ENCODE assay signal across 21 cellular contexts in the genomic region with DNA sequence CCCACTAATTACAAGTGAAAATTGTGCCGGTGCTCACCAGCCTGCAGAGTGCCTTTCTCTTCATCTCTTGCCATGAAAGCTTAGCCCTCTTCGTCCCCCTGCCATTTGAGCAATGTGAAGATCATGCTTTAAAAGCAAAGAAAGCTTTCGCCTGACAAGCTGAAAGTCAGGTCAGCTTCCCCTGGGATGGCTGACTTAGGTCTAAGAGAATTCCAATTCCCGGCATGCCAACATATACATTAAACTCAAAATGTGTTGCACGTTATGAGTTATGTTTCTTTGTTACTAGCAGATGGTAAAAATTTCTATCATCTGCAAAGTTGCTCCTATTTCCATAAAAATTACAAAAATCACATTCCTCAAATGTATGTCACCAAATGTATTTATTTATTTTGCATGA.
"Had no signal": no experiment of that assay in that cellular context is flagged by ENCODE, and none has a peak within 500 bp of the region (broad histone marks: within the 10 kb centered on the region; RNA-seq: fewer than 3 reads in every experiment).

No MANE protein-coding gene starts in this region.

- DNase-seq: activated CD4-positive, alpha-beta memory T cell treated with anti-CD3 and anti-CD28 coated beads for 36 hours; activated CD4-positive, alpha-beta T cell treated with anti-CD3 and anti-CD28 coated beads for 36 hours; activated gamma-delta T cell; activated naive CD8-positive, alpha-beta T cell treated with anti-CD3 and anti-CD28 coated beads for 36 hours; activated T-cell treated with anti-CD3 and anti-CD28 coated beads, Interleukin-2, amount 50 U/mL, for 4 hours; anterior cingulate cortex; foreskin keratinocyte; left ventricle myocardium inferior; mucosa of descending colon; naive thymus-derived CD8-positive, alpha-beta T cell; nucleus accumbens; stimulated activated CD4-positive, alpha-beta T cell treated with anti-CD3 and anti-CD28 coated beads, Interleukin-4, amount 100 ng/mL, for 24 hours; stimulated activated naive CD8-positive, alpha-beta T cell treated with anti-CD3 and anti-CD28 coated beads, Interleukin-15, Interleukin-2, amounts not matched to agents 100 U/mL and 50 U/mL, for 24 hours; T-helper 17 cell; transverse colon; WERI-Rb-1 had no signal

- ATAC-seq: activated CD4-positive, alpha-beta T cell treated with anti-CD3 and anti-CD28 coated beads for 36 hours; activated T-cell treated with anti-CD3 and anti-CD28 coated beads, Interleukin-2, amount 50 U/mL, for 4 hours; esophagus mucosa; foreskin keratinocyte; mucosa of descending colon; naive thymus-derived CD8-positive, alpha-beta T cell; stimulated activated naive CD8-positive, alpha-beta T cell treated with anti-CD3 and anti-CD28 coated beads, Interleukin-15, Interleukin-2, amounts not matched to agents 100 U/mL and 50 U/mL, for 24 hours; T-helper 17 cell had no signal

- H3K27me3 Mint-ChIP-seq: activated CD4-positive, alpha-beta memory T cell treated with anti-CD3 and anti-CD28 coated beads for 36 hours; activated CD4-positive, alpha-beta T cell treated with anti-CD3 and anti-CD28 coated beads for 36 hours; naive thymus-derived CD8-positive, alpha-beta T cell had no signal

- H3K4me3 ChIP-seq: left ventricle myocardium inferior, mucosa of descending colon, right atrium auricular region, skin epidermis, transverse colon, vagina had no signal

- H3K9me3 ChIP-seq: left ventricle myocardium inferior, mucosa of descending colon, right atrium auricular region, transverse colon, vagina had no signal

- H3K9me3 Mint-ChIP-seq: activated CD4-positive, alpha-beta memory T cell treated with anti-CD3 and anti-CD28 coated beads for 36 hours; activated naive CD8-positive, alpha-beta T cell treated with anti-CD3 and anti-CD28 coated beads for 36 hours; activated T-cell treated with anti-CD3 and anti-CD28 coated beads, Interleukin-2, amount 50 U/mL, for 4 hours; naive thymus-derived CD8-positive, alpha-beta T cell had no signal

- H3K4me3 Mint-ChIP-seq: activated CD4-positive, alpha-beta memory T cell treated with anti-CD3 and anti-CD28 coated beads for 36 hours; activated CD4-positive, alpha-beta T cell treated with anti-CD3 and anti-CD28 coated beads for 36 hours; activated naive CD8-positive, alpha-beta T cell treated with anti-CD3 and anti-CD28 coated beads for 36 hours; activated T-cell treated with anti-CD3 and anti-CD28 coated beads, Interleukin-2, amount 50 U/mL, for 4 hours; naive thymus-derived CD8-positive, alpha-beta T cell; T-helper 17 cell had no signal

- H3K27ac ChIP-seq: foreskin keratinocyte, left ventricle myocardium inferior, transverse colon, vagina, WERI-Rb-1 had no signal

- H3K36me3 Mint-ChIP-seq: activated CD4-positive, alpha-beta memory T cell treated with anti-CD3 and anti-CD28 coated beads for 36 hours; activated naive CD8-positive, alpha-beta T cell treated with anti-CD3 and anti-CD28 coated beads for 36 hours; naive thymus-derived CD8-positive, alpha-beta T cell had no signal

- H3K4me1 Mint-ChIP-seq: activated CD4-positive, alpha-beta T cell treated with anti-CD3 and anti-CD28 coated beads for 36 hours; activated naive CD8-positive, alpha-beta T cell treated with anti-CD3 and anti-CD28 coated beads for 36 hours; T-helper 17 cell had no signal

- H3K4me1 ChIP-seq: foreskin keratinocyte had no signal

- H3K27ac Mint-ChIP-seq: activated CD4-positive, alpha-beta memory T cell treated with anti-CD3 and anti-CD28 coated beads for 36 hours; activated CD4-positive, alpha-beta T cell treated with anti-CD3 and anti-CD28 coated beads for 36 hours; activated naive CD8-positive, alpha-beta T cell treated with anti-CD3 and anti-CD28 coated beads for 36 hours; naive thymus-derived CD8-positive, alpha-beta T cell; progenitor cell of endocrine pancreas; T-helper 17 cell had no signal

- H3K36me3 ChIP-seq: left ventricle myocardium inferior, transverse colon, vagina, WERI-Rb-1 had no signal

- H3K27me3 ChIP-seq: foreskin keratinocyte, right atrium auricular region, transverse colon, vagina had no signal
